Comparison of ENCODE assay signal across 2 cellular contexts in the genomic region with DNA sequence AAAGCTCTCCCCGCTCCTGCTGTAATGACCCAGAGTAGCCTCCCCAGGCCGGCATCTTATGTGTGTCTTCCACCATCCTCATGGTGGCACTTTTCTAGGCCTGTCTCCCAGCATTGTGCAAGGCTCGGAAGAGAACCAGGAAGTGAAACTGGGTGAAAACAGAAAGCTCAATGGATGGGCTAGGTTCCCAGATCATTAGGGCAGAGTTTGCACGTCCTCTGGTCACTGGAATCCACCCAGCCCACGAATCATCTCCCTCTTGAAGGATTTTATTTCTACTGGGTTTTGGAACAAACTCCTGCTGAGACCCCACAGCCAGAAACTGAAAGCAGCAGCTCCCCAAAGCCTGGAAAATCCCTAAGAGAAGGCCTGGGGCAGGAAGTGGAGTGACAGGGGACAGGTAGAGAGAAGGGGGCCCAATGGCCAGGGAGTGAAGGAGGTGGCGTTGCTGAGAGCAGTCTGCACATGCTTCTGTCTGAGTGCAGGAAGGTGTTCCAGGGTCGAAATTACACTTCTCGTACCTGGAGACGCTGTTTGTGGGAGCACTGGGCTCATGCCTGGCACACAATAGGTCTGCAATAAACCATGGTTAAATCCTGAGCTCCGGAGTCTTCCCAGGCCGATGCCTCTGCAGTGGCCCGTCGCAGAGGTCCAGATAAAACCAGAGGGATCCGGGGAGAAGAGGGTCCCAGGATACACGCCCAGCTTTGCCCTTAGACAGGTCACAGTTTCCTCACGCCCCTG.
TF ChIP-seq lines count a peak whose summit lies in the region.

No MANE protein-coding gene starts in this region.

TF ChIP-seq in endothelial cell of umbilical vein, 7 proteins besides CTCF, POLR2A, EP300 and RAD21:
- TF ChIP-seq JUN (IDR thresholded peaks at IDR 0.05; ENCODE audit: borderline replicate concordance, insufficient read depth, insufficient read length, low read depth) (no peak), MYC (IDR thresholded peaks at IDR 0.05; ENCODE audit: low read depth, low read length) (no peak), FOS (IDR thresholded peaks at IDR 0.05; ENCODE audit: borderline replicate concordance, insufficient read depth, low read length) (no peak), EZH2 (IDR thresholded peaks at IDR 0.05; ENCODE audit: borderline replicate concordance, low read depth, low read length, severe bottlenecking) (no peak), GATA2 (IDR thresholded peaks at IDR 0.05; ENCODE audit: insufficient read depth, insufficient read length, low read depth, low read length) (no peak), POLR2AphosphoS5 (IDR thresholded peaks at IDR 0.05; ENCODE audit: insufficient read depth, low read depth, low read length) (no peak)
- TF ChIP-seq, protein P1, sequence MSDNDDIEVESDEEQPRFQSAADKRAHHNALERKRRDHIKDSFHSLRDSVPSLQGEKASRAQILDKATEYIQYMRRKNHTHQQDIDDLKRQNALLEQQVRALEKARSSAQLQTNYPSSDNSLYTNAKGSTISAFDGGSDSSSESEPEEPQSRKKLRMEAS (IDR thresholded peaks at IDR 0.05; ENCODE audit: insufficient read depth, insufficient read length) = no peak

TF ChIP-seq in SK-N-SH, 30 proteins besides CTCF, POLR2A, EP300 and RAD21:
- TF ChIP-seq, protein P2, sequence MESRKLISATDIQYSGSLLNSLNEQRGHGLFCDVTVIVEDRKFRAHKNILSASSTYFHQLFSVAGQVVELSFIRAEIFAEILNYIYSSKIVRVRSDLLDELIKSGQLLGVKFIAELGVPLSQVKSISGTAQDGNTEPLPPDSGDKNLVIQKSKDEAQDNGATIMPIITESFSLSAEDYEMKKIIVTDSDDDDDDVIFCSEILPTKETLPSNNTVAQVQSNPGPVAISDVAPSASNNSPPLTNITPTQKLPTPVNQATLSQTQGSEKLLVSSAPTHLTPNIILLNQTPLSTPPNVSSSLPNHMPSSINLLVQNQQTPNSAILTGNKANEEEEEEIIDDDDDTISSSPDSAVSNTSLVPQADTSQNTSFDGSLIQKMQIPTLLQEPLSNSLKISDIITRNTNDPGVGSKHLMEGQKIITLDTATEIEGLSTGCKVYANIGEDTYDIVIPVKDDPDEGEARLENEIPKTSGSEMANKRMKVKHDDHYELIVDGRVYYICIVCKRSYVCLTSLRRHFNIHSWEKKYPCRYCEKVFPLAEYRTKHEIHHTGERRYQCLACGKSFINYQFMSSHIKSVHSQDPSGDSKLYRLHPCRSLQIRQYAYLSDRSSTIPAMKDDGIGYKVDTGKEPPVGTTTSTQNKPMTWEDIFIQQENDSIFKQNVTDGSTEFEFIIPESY (IDR thresholded peaks at IDR 0.05; ENCODE audit: borderline replicate concordance, low read depth) = no peak
- TF ChIP-seq GATA2 (CRISPR knock-in tag; IDR thresholded peaks at IDR 0.05) (no peak), ELF1 (IDR thresholded peaks at IDR 0.05) (no peak), NFIC (IDR thresholded peaks at IDR 0.05; ENCODE audit: borderline replicate concordance) (no peak), PBX3 (IDR thresholded peaks at IDR 0.05) (no peak), NRF1 (IDR thresholded peaks at IDR 0.05; ENCODE audit: low read depth, low read length) (no peak), POLR2AphosphoS5 (IDR thresholded peaks at IDR 0.05; ENCODE audit: low read depth, low read length) (no peak), FOXJ3 (CRISPR knock-in tag; IDR thresholded peaks at IDR 0.05) (no peak)
- TF ChIP-seq, protein P3, sequence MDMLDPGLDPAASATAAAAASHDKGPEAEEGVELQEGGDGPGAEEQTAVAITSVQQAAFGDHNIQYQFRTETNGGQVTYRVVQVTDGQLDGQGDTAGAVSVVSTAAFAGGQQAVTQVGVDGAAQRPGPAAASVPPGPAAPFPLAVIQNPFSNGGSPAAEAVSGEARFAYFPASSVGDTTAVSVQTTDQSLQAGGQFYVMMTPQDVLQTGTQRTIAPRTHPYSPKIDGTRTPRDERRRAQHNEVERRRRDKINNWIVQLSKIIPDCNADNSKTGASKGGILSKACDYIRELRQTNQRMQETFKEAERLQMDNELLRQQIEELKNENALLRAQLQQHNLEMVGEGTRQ (IDR thresholded peaks at IDR 0.05; ENCODE audit: borderline replicate concordance, low read depth, low read length) = no peak
TF ChIP-seq in SK-N-SH: peak in this region for 0.
